27 cellular contexts compared by ENCODE assay signal in genomic region chr14:54788701-54789100, GRCh38.
"Had no signal": no experiment of that assay in that cellular context is flagged by ENCODE, and none has a peak within 500 bp of the region (broad histone marks: within the 10 kb centered on the region; RNA-seq: fewer than 3 reads in every experiment).

No MANE protein-coding gene starts in this region.

- H3K27ac ChIP-seq: dorsolateral prefrontal cortex, epithelial cell of prostate, neural progenitor cell, parathyroid adenoma, prostate gland, stomach, thyroid gland had no signal

- H3K27ac Mint-ChIP-seq: naive thymus-derived CD4-positive, alpha-beta T cell; nephron; neural progenitor cell; stimulated activated effector memory CD8-positive, alpha-beta T cell treated with anti-CD3 and anti-CD28 coated beads, Interleukin-12 subunit alpha, Interleukin-12 subunit beta, amount 100 ng/mL, for 72 hours had no signal

- H3K9me3 ChIP-seq: gastrocnemius medialis, prostate gland, right atrium auricular region, stomach, thyroid gland had no signal

- H3K4me3 Mint-ChIP-seq: naive thymus-derived CD4-positive, alpha-beta T cell; nephron; stimulated activated effector memory CD8-positive, alpha-beta T cell treated with anti-CD3 and anti-CD28 coated beads, Interleukin-12 subunit alpha, Interleukin-12 subunit beta, amount 100 ng/mL, for 72 hours had no signal

- ATAC-seq: esophagus mucosa; gastrocnemius medialis; left cardiac atrium; naive thymus-derived CD4-positive, alpha-beta T cell; sciatic nerve; stimulated activated effector memory CD8-positive, alpha-beta T cell treated with anti-CD3 and anti-CD28 coated beads, Interleukin-12 subunit alpha, Interleukin-12 subunit beta, amount 100 ng/mL, for 72 hours had no signal

- H3K4me1 Mint-ChIP-seq: nephron; stimulated activated effector memory CD8-positive, alpha-beta T cell treated with anti-CD3 and anti-CD28 coated beads, Interleukin-12 subunit alpha, Interleukin-12 subunit beta, amount 100 ng/mL, for 72 hours had no signal

- H3K27me3 Mint-ChIP-seq: naive thymus-derived CD4-positive, alpha-beta T cell had no signal

- DNase-seq: cortex of kidney; dorsolateral prefrontal cortex; effector CD4-positive, alpha-beta T cell; foreskin fibroblast; gastrocnemius medialis; head of caudate nucleus; left cardiac atrium; mesenchymal stem cell; midbrain; naive thymus-derived CD4-positive, alpha-beta T cell; stimulated activated CD4-positive, alpha-beta T cell treated with anti-CD3 and anti-CD28 coated beads, Interleukin-12 subunit alpha, Interleukin-12 subunit beta, amount 100 ng/mL, for 4 hours; stimulated activated CD4-positive, alpha-beta T cell treated with anti-CD3 and anti-CD28 coated beads, Interleukin-1b, Interleukin-23, amount 100 ng/mL, for 48 hours; stimulated activated CD4-positive, alpha-beta T cell treated with anti-CD3 and anti-CD28 coated beads, Interleukin-4, amount 100 ng/mL, for 1 hour; stimulated activated naive CD4-positive, alpha-beta T cell treated with Interleukin-2 at 50 U/mL for 16 hours; stomach; thyroid gland; trophoblast cell had no signal

- H3K36me3 Mint-ChIP-seq: naive thymus-derived CD4-positive, alpha-beta T cell; stimulated activated effector memory CD8-positive, alpha-beta T cell treated with anti-CD3 and anti-CD28 coated beads, Interleukin-12 subunit alpha, Interleukin-12 subunit beta, amount 100 ng/mL, for 72 hours had no signal

- H3K4me3 ChIP-seq: dorsolateral prefrontal cortex, gastrocnemius medialis, neural progenitor cell, prostate gland, right atrium auricular region, smooth muscle cell, stomach, thyroid gland had no signal
